Comparison of ENCODE assay signal across 1 cellular context in genomic region chr16:24737391-24737871, GRCh38.
TF ChIP-seq lines count a peak whose summit lies in the region.

No MANE protein-coding gene starts in this region.

TF ChIP-seq in liver, 16 proteins besides CTCF, POLR2A, EP300 and RAD21 (continued from another document):
- TF ChIP-seq EGR1 (IDR thresholded peaks at IDR 0.05; ENCODE audit: low read depth in 2 of 2) (no peak), MAX (IDR thresholded peaks at IDR 0.05) (no peak), NR2F2 (IDR thresholded peaks at IDR 0.05) (no peak), FOXA1 (IDR thresholded peaks at IDR 0.05) (no peak), GABPA (IDR thresholded peaks at IDR 0.05 in 1 of 2, conservative IDR thresholded peaks at IDR 0.05 in 1 of 2) (no peak), SP1 (IDR thresholded peaks at IDR 0.05) (no peak), JUND (IDR thresholded peaks at IDR 0.05) (peak; percentile 70 to 83), FOXA2 (IDR thresholded peaks at IDR 0.05) (no peak)
